In genomic region chr3:187263270-187263669, GRCh38 we compare ENCODE assay signal across 21 cellular contexts. TPM values are rescaled to one million over a fixed set of nuclear protein-coding genes. Genes with fewer than 3 reads are reported as not detected.
DNase-seq lines count a peak whose midpoint lies in the region; FAIRE-seq and TF ChIP-seq lines count a peak whose summit lies in the region.
"Had no signal": no experiment of that assay in that cellular context is flagged by ENCODE, and none has a peak within 500 bp of the region (broad histone marks: within the 10 kb centered on the region; RNA-seq: fewer than 3 reads in every experiment).

No MANE protein-coding gene starts in this region.

- H3K36me3 ChIP-seq in left ventricle myocardium inferior (peaks cover 29% of the 10 kb centered on the region), right atrium auricular region (no peaks in the 10 kb centered on the region), A673 (ENCODE audit: insufficient read depth, low read length, poor library complexity, severe bottlenecking) (no peaks in the 10 kb centered on the region)
- H3K36me3 ChIP-seq: colonic mucosa, esophagus squamous epithelium, upper lobe of right lung had no signal

- TF ChIP-seq POLR2A in GM12892 (IDR thresholded peaks at IDR 0.05; ENCODE audit: low read depth, low read length): no peak

- no peaks in the 10 kb centered on the region for H3K27me3 ChIP-seq in left ventricle myocardium inferior (ENCODE audit: low read depth)
- H3K27me3 ChIP-seq in right atrium auricular region: no peaks in the 10 kb centered on the region
- no peaks in the 10 kb centered on the region for H3K27me3 ChIP-seq in A673 (replicated peaks; ENCODE audit: insufficient read depth, low read depth, low read length, poor library complexity)
- H3K27me3 ChIP-seq: colonic mucosa, upper lobe of right lung had no signal

- no peak for TF ChIP-seq CTCF in left ventricle myocardium inferior (IDR thresholded peaks at IDR 0.05; ENCODE audit: borderline replicate concordance)
- no peak for TF ChIP-seq CTCF in right atrium auricular region (IDR thresholded peaks at IDR 0.05)
- no peak for TF ChIP-seq CTCF in fibroblast of mammary gland (conservative IDR thresholded peaks at IDR 0.05; ENCODE audit: control insufficient read depth, insufficient read depth, low read depth, low read length)
- no peak for TF ChIP-seq CTCF in nephron (IDR thresholded peaks at IDR 0.05; ENCODE audit: unreplicated experiment in 3 of 3)
- no peak for TF ChIP-seq CTCF in A673 (conservative IDR thresholded peaks at IDR 0.05; ENCODE audit: low read depth, low read length)

- H3K9me3 ChIP-seq in left ventricle myocardium inferior (replicated peaks) (peaks cover 1% of the 10 kb centered on the region), right atrium auricular region (peaks cover 0 to 5% of the 10 kb centered on the region in 2 donors), A673 (ENCODE audit: low read depth, low read length, poor library complexity, severe bottlenecking) (no peaks in the 10 kb centered on the region)
- H3K9me3 ChIP-seq: colonic mucosa, esophagus squamous epithelium, upper lobe of right lung had no signal

- BruUV-seq in A673 (replicated peaks; lab: Mats Ljungman, UMichigan): no TSS peak

- H3K36me3 Mint-ChIP-seq in nephron (ENCODE audit: low read depth): peaks cover 4% of the 10 kb centered on the region
- H3K36me3 Mint-ChIP-seq: IgD-negative memory B cell, mesothelial cell of epicardium had no signal

- H3K4me1 ChIP-seq in left ventricle myocardium inferior (peaks cover 40% of the 10 kb centered on the region), right atrium auricular region (peaks cover 0 to 30% of the 10 kb centered on the region in 2 donors), A673 (ENCODE audit: insufficient read depth, low read length, poor library complexity, severe bottlenecking) (no peaks in the 10 kb centered on the region)
- H3K4me1 ChIP-seq: colonic mucosa had no signal

- H3K4me3 ChIP-seq in left ventricle myocardium inferior (no peak overlapping the region), right atrium auricular region (no peak overlapping the region), fibroblast of mammary gland (ENCODE audit: control insufficient read depth, low read depth, low read length) (no peak overlapping the region), A673 (ENCODE audit: low read depth, low read length, poor library complexity, severe bottlenecking) (no peak overlapping the region)
- H3K4me3 ChIP-seq: colonic mucosa, esophagus squamous epithelium, upper lobe of right lung had no signal

- FAIRE-seq in GM12892 (lab: Jason Lieb, UNC): no peak

- peaks cover 3% of the 10 kb centered on the region for H3K9me3 Mint-ChIP-seq in nephron
- H3K9me3 Mint-ChIP-seq: activated CD4-positive, alpha-beta T cell treated with anti-CD3 and anti-CD28 coated beads, Interleukin-2, amount 10 ng/mL, durations not matched to agents 7 days and 5 days; activated naive CD8-positive, alpha-beta T cell treated with anti-CD3 and anti-CD28 coated beads for 36 hours had no signal

- no peaks in the 10 kb centered on the region for H3K27me3 Mint-ChIP-seq in nephron (ENCODE audit: low read depth)

- peaks cover 40% of the 10 kb centered on the region for H3K4me1 Mint-ChIP-seq in nephron
- H3K4me1 Mint-ChIP-seq: activated CD4-positive, alpha-beta T cell treated with anti-CD3 and anti-CD28 coated beads, Interleukin-2, amount 10 ng/mL, durations not matched to agents 7 days and 5 days; activated naive CD8-positive, alpha-beta T cell treated with anti-CD3 and anti-CD28 coated beads for 36 hours; IgD-negative memory B cell had no signal

- intact Hi-C loops in left ventricle myocardium inferior (cut with micrococcal nuclease) (no loop called here), A673 (cut with micrococcal nuclease; ENCODE audit: unreplicated experiment) (no loop called here)

- no peak for DNase-seq in left ventricle myocardium inferior
- no peak for DNase-seq in right atrium auricular region (ENCODE audit: low spot score)
- peak; percentile 68 for DNase-seq in fibroblast of mammary gland (ENCODE audit: low read depth)
- DNase-seq in SK-N-DZ (ENCODE audit: low spot score): no peak
- DNase-seq in A673 (ENCODE audit: low spot score): no peak
- no peak for DNase-seq in GM12892 (ENCODE audit: insufficient read length)
- no peak for DNase-seq in A172 (ENCODE audit: low spot score)
- DNase-seq: activated CD4-positive, alpha-beta T cell treated with anti-CD3 and anti-CD28 coated beads, Interleukin-2, amount 10 ng/mL, durations not matched to agents 7 days and 5 days; activated naive CD8-positive, alpha-beta T cell treated with anti-CD3 and anti-CD28 coated beads for 36 hours; activated T-cell treated with anti-CD3 and anti-CD28 coated beads, Interleukin-2, amount 50 U/mL, for 1 hour; colonic mucosa; esophagus squamous epithelium; GOT3; NCI-H1092 treated with DMSO at 0.1 percent for 48 hours; NCI-H2227 treated with DMSO at 0.1 percent for 48 hours; posterior cingulate gyrus; stimulated activated CD4-positive, alpha-beta T cell treated with anti-CD3 and anti-CD28 coated beads, Interleukin-4, amount 100 ng/mL, for 1 hour; upper lobe of right lung had no signal

- CTCF ChIA-PET in A673 (lab: Charles Lee): no interaction called here

- H3K27ac ChIP-seq in left ventricle myocardium inferior (replicated peaks) (peak overlapping the region; percentile 77), right atrium auricular region (no peak overlapping the region), A673 (ENCODE audit: low read depth, low read length, poor library complexity, severe bottlenecking) (no peak overlapping the region)
- H3K27ac ChIP-seq: colonic mucosa, upper lobe of right lung had no signal

- H3K27ac Mint-ChIP-seq in nephron: peak overlapping the region; percentile 63 to 93 (median 73)
- H3K27ac Mint-ChIP-seq: activated CD4-positive, alpha-beta T cell treated with anti-CD3 and anti-CD28 coated beads, Interleukin-2, amount 10 ng/mL, durations not matched to agents 7 days and 5 days; activated naive CD8-positive, alpha-beta T cell treated with anti-CD3 and anti-CD28 coated beads for 36 hours; IgD-negative memory B cell had no signal

- H3K4me3 Mint-ChIP-seq in nephron: no peak overlapping the region
- H3K4me3 Mint-ChIP-seq: activated CD4-positive, alpha-beta T cell treated with anti-CD3 and anti-CD28 coated beads, Interleukin-2, amount 10 ng/mL, durations not matched to agents 7 days and 5 days; activated naive CD8-positive, alpha-beta T cell treated with anti-CD3 and anti-CD28 coated beads for 36 hours; IgD-negative memory B cell; mesothelial cell of epicardium had no signal

- POLR2A ChIA-PET in A673 (lab: Charles Lee; ENCODE audit: low non-redundant PET): no interaction called here

RNA-seq across cellular contexts. Expression of gene MASP1, which starts 28.3 kb away (rescaled TPM):
- total RNA-seq in left ventricle myocardium inferior: 214 TPM
- 10 to 100 TPM; 26.2 to 27.6 TPM for total RNA-seq in right atrium auricular region
- not detected in 2 replicates for polyA plus RNA-seq in SK-N-DZ (2014; cell fraction: cytosol; rRNA removed)
- not detected in 2 replicates for polyA plus RNA-seq in SK-N-DZ (2014; cell fraction: nucleus; rRNA removed)
- not detected in 2 replicates for total RNA-seq in A673 (2021)
- not detected for polyA plus RNA-seq in GM12892 (2012; ENCODE audit: missing spikeins)
- total RNA-seq in A172 (2014; rRNA removed; shearing (Covaris generic)): not detected in 2 replicates
- total RNA-seq: activated CD4-positive, alpha-beta T cell treated with anti-CD3 and anti-CD28 coated beads, Interleukin-2, amount 10 ng/mL, durations not matched to agents 7 days and 5 days; activated naive CD8-positive, alpha-beta T cell treated with anti-CD3 and anti-CD28 coated beads for 36 hours had no signal
- polyA plus RNA-seq: IgD-negative memory B cell had no signal

Comparison
In these comparisons a context has a peak if more than half of its experiments do, and no peak if none do; other contexts are left out.
1. RNA of gene MASP1, which starts 28.3 kb away (total RNA-seq): 214 TPM in left ventricle myocardium inferior (single experiment) and 26.2 to 27.6 TPM in right atrium auricular region; not detected in A673 and not detected in A172; every median in the first group is over 10 times any median in the second.